Comparison of ENCODE assay signal across 17 cellular contexts in the genomic region with DNA sequence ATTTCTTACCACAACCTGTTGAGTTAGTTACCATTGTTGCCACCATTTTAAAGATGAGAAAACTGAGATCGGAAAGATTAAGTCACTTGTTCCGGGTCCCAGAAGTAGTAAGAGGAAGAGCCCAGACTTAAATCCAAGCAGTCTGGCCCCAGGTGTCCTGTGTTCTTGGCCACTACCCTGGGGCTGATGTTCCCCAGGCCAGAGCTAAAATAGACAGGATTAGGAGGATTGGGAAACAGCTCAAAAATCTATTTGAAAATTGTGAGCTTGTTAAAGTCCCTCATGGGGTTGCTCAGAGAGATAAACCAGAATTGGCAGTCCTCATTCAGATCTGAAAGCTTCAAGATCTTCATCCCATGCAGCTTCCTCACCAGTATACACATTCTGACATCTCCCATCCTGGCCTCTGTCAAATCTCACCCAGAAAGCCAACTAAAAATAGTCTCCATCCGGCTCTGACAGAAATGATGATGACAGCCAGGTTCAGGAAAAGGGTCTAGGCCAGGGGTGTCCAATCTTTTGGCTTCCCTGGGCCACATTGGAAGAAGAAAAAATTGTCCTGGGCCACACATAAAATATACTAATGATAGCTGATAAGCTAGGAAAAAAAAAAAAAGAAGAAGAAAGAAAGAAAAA.
DNase-seq lines count a peak whose midpoint lies in the region; ATAC-seq and TF ChIP-seq lines count a peak whose summit lies in the region.
"Had no signal": no experiment of that assay in that cellular context is flagged by ENCODE, and none has a peak within 500 bp of the region (broad histone marks: within the 10 kb centered on the region; RNA-seq: fewer than 3 reads in every experiment).

No MANE protein-coding gene starts in this region.

- H3K4me1 Mint-ChIP-seq in activated T-cell treated with anti-CD3 and anti-CD28 coated beads, Interleukin-2, amount 50 U/mL, for 24 hours (ENCODE audit: low read depth): peaks cover 74% of the 10 kb centered on the region
- H3K4me1 Mint-ChIP-seq in activated T-cell treated with anti-CD3 and anti-CD28 coated beads, Interleukin-2, amount 50 U/mL, for 72 hours (ENCODE audit: low read depth): peaks cover 68% of the 10 kb centered on the region
- H3K4me1 Mint-ChIP-seq in CD4-positive, alpha-beta T cell (ENCODE audit: low read depth): peaks cover 36% of the 10 kb centered on the region

- H2BK5ac ChIP-seq in mesendoderm (ENCODE audit: low read length): no peak overlapping the region

- H3K27me3 Mint-ChIP-seq in activated T-cell treated with anti-CD3 and anti-CD28 coated beads, Interleukin-2, amount 50 U/mL, for 24 hours: no peaks in the 10 kb centered on the region
- no peaks in the 10 kb centered on the region for H3K27me3 Mint-ChIP-seq in activated T-cell treated with anti-CD3 and anti-CD28 coated beads, Interleukin-2, amount 50 U/mL, for 72 hours (ENCODE audit: low read depth)
- no peaks in the 10 kb centered on the region for H3K27me3 Mint-ChIP-seq in CD4-positive, alpha-beta T cell
- H3K27me3 Mint-ChIP-seq: type B pancreatic cell had no signal

- H3K9me3 ChIP-seq in transverse colon: no peaks in the 10 kb centered on the region
- no peaks in the 10 kb centered on the region for H3K9me3 ChIP-seq in CD4-positive, alpha-beta T cell (ENCODE audit: control insufficient read depth, low read length)
- H3K9me3 ChIP-seq: SJSA1 had no signal

- H3K9me3 Mint-ChIP-seq in activated T-cell treated with anti-CD3 and anti-CD28 coated beads, Interleukin-2, amount 50 U/mL, for 24 hours: no peaks in the 10 kb centered on the region
- H3K9me3 Mint-ChIP-seq in activated T-cell treated with anti-CD3 and anti-CD28 coated beads, Interleukin-2, amount 50 U/mL, for 72 hours: no peaks in the 10 kb centered on the region
- H3K9me3 Mint-ChIP-seq in CD4-positive, alpha-beta T cell: no peaks in the 10 kb centered on the region
- H3K9me3 Mint-ChIP-seq: type B pancreatic cell had no signal

- H3K36me3 ChIP-seq in mesendoderm (ENCODE audit: control insufficient read depth, insufficient read depth, low read length) (no peaks in the 10 kb centered on the region), transverse colon (no peaks in the 10 kb centered on the region)
- H3K36me3 ChIP-seq: brain microvascular endothelial cell, SJSA1 had no signal

- H3K4ac ChIP-seq in mesendoderm (ENCODE audit: low read depth, low read length): peak overlapping the region; percentile 71

- H3K79me1 ChIP-seq in mesendoderm (ENCODE audit: low read length): peaks cover under 1% of the 10 kb centered on the region

- H3K4me2 ChIP-seq in mesendoderm (ENCODE audit: low read length): no peak overlapping the region
- H3K4me2 ChIP-seq: KMS-11 had no signal

- H3K27me3 ChIP-seq in dorsolateral prefrontal cortex (no peaks in the 10 kb centered on the region), mesendoderm (ENCODE audit: insufficient read depth, low read length, poor library complexity) (no peaks in the 10 kb centered on the region), transverse colon (no peaks in the 10 kb centered on the region)
- no peaks in the 10 kb centered on the region for H3K27me3 ChIP-seq in CD4-positive, alpha-beta T cell (ENCODE audit: control insufficient read depth, insufficient read depth, low read length)
- H3K27me3 ChIP-seq: brain microvascular endothelial cell, SJSA1 had no signal

- H3K4me1 ChIP-seq in mesendoderm (ENCODE audit: control insufficient read depth, low read depth, low read length) (peaks cover 22% of the 10 kb centered on the region), transverse colon (peaks cover 0 to 40% (median 16%) of the 10 kb centered on the region in 4 donors)

- peak overlapping the region; percentile 98 for H3K27ac Mint-ChIP-seq in activated T-cell treated with anti-CD3 and anti-CD28 coated beads, Interleukin-2, amount 50 U/mL, for 24 hours
- H3K27ac Mint-ChIP-seq in activated T-cell treated with anti-CD3 and anti-CD28 coated beads, Interleukin-2, amount 50 U/mL, for 72 hours: no peak overlapping the region
- no peak overlapping the region for H3K27ac Mint-ChIP-seq in CD4-positive, alpha-beta T cell
- H3K27ac Mint-ChIP-seq: type B pancreatic cell had no signal

- no peak for TF ChIP-seq POLR2A in transverse colon (IDR thresholded peaks at IDR 0.05)

- CTCF ChIA-PET in CD4-positive, alpha-beta T cell (lab: Charles Lee): no interaction called here

- H3K27ac ChIP-seq in dorsolateral prefrontal cortex (peak overlapping the region in 49 of 59 donors; percentile 0 to 82 (median 61)), mesendoderm (ENCODE audit: low read depth, low read length) (no peak overlapping the region), transverse colon (peak overlapping the region; percentile 29 to 61 (median 51))
- H3K27ac ChIP-seq in CD4-positive, alpha-beta T cell (ENCODE audit: low read depth, low read length): no peak overlapping the region
- H3K27ac ChIP-seq: brain microvascular endothelial cell, KMS-11, SJSA1 had no signal

- DNase-seq in activated T-cell treated with anti-CD3 and anti-CD28 coated beads, Interleukin-2, amount 50 U/mL, for 24 hours: no peak
- no peak for DNase-seq in activated T-cell treated with anti-CD3 and anti-CD28 coated beads, Interleukin-2, amount 50 U/mL, for 72 hours
- DNase-seq in dorsolateral prefrontal cortex (no peak), mesendoderm (no peak), transverse colon (no peak), AML-193 (lab: John Stamatoyannopoulos, UW) (no peak)
- DNase-seq in CD4-positive, alpha-beta T cell: no peak
- DNase-seq: activated T-cell treated with anti-CD3 and anti-CD28 coated beads, Interleukin-2, amount 50 U/mL, for 1 hour; DMS53; NCI-H187; NCI-H82 had no signal

- POLR2A ChIA-PET in CD4-positive, alpha-beta T cell (lab: Charles Lee): no interaction called here

- H3K4me3 ChIP-seq in dorsolateral prefrontal cortex (no peak overlapping the region), mesendoderm (ENCODE audit: low read length) (no peak overlapping the region), transverse colon (no peak overlapping the region)
- H3K4me3 ChIP-seq: SJSA1 had no signal

- H3K18ac ChIP-seq in mesendoderm (ENCODE audit: low read length): peak overlapping the region; percentile 35

- WGBS in mesendoderm (ENCODE audit: extremely low coverage, insufficient coverage, low lambda C conversion rate): no CpG with 5 or more reads among the region's 3 CpGs
- 46% methylated on average over 3 of the region's 3 CpGs; no CpG with 5 or more reads in 1 of the 2 donors for WGBS in transverse colon (ENCODE audit: low coverage in 1 of 2), 2 donors

- H2BK120ac ChIP-seq in mesendoderm (ENCODE audit: low read depth, low read length): no peak overlapping the region

- no peak overlapping the region for H2AK5ac ChIP-seq in mesendoderm (ENCODE audit: low read length)

- in situ Hi-C loops in transverse colon (cut with MboI; ENCODE audit: low pct_ligation_motif_present in 1 of 4, low pct_unique_long_range_greater_than_20kb in 1 of 4, low sequenced_read_pairs in 3 of 4): no loop called here

- H3K56ac ChIP-seq in mesendoderm (ENCODE audit: low read length): no peak overlapping the region

- no peak overlapping the region for H3K23ac ChIP-seq in mesendoderm (ENCODE audit: low read length)

- H4K8ac ChIP-seq in mesendoderm (ENCODE audit: low read depth, low read length): no peak overlapping the region

- peak overlapping the region; percentile 29 for H2BK15ac ChIP-seq in mesendoderm (replicated peaks; ENCODE audit: low read depth)

- TF ChIP-seq CTCF in dorsolateral prefrontal cortex (IDR thresholded peaks at IDR 0.05 in 54 of 56, conservative IDR thresholded peaks at IDR 0.05 in 2 of 56; ENCODE audit: low read depth in 1 of 56, partially characterized antibody in 56 of 56) (no peak), transverse colon (IDR thresholded peaks at IDR 0.05) (no peak)
- no peak for TF ChIP-seq CTCF in CD4-positive, alpha-beta T cell (IDR thresholded peaks at IDR 0.05)

- no peak overlapping the region for H4K5ac ChIP-seq in mesendoderm (ENCODE audit: low read length)

- no peak for ATAC-seq in activated T-cell treated with anti-CD3 and anti-CD28 coated beads, Interleukin-2, amount 50 U/mL, for 72 hours (replicated peaks in 1 of 2)
- ATAC-seq in GM18867 (IDR thresholded peaks at IDR 0.05; ENCODE audit: unreplicated experiment): no peak
- ATAC-seq in CD4-positive, alpha-beta T cell (ENCODE audit: poor library complexity): no peak
- ATAC-seq: HCT116 had no signal

- H3K79me2 ChIP-seq in mesendoderm (ENCODE audit: control insufficient read depth, insufficient read depth, low read length): no peaks in the 10 kb centered on the region

- TF ChIP-seq EP300 in transverse colon (IDR thresholded peaks at IDR 0.05; ENCODE audit: low read depth): no peak

- no peak overlapping the region for H3K4me3 Mint-ChIP-seq in activated T-cell treated with anti-CD3 and anti-CD28 coated beads, Interleukin-2, amount 50 U/mL, for 24 hours
- H3K4me3 Mint-ChIP-seq in activated T-cell treated with anti-CD3 and anti-CD28 coated beads, Interleukin-2, amount 50 U/mL, for 72 hours: peak overlapping the region in 1 of 2 donors; percentile 34
- no peak overlapping the region for H3K4me3 Mint-ChIP-seq in CD4-positive, alpha-beta T cell
- H3K4me3 Mint-ChIP-seq: type B pancreatic cell had no signal

- intact Hi-C loops in dorsolateral prefrontal cortex (cut with DNase I): no loop called here
- intact Hi-C loops in transverse colon (cut with DNase I; ENCODE audit: low total_unique reads): no loop called here
- intact Hi-C loops in CD4-positive, alpha-beta T cell (cut with DNase I, micrococcal nuclease): loop anchor here in 1 of 2 experiments (5.0 kb wide), 1 partner anchor 88 kb away; no protein-coding TSS in a partner anchor

- no peak overlapping the region for H3K9ac ChIP-seq in mesendoderm (ENCODE audit: low read length)
- H3K9ac ChIP-seq: KMS-11 had no signal

- H3K36me3 Mint-ChIP-seq in activated T-cell treated with anti-CD3 and anti-CD28 coated beads, Interleukin-2, amount 50 U/mL, for 24 hours (ENCODE audit: low read depth): peaks cover 16% of the 10 kb centered on the region
- no peaks in the 10 kb centered on the region for H3K36me3 Mint-ChIP-seq in activated T-cell treated with anti-CD3 and anti-CD28 coated beads, Interleukin-2, amount 50 U/mL, for 72 hours (ENCODE audit: insufficient read depth in 2 of 2)
- no peaks in the 10 kb centered on the region for H3K36me3 Mint-ChIP-seq in CD4-positive, alpha-beta T cell (ENCODE audit: low read depth)
- H3K36me3 Mint-ChIP-seq: type B pancreatic cell had no signal

Comparison
In these comparisons a context has a peak if more than half of its experiments do, and no peak if none do; other contexts are left out.
1. H3K27ac ChIP-seq: peak in dorsolateral prefrontal cortex (49 of 59) and transverse colon (4 of 4); none in mesendoderm (single experiment) and CD4-positive, alpha-beta T cell (single experiment).